8 cellular contexts compared by ENCODE assay signal in genomic region chr10:14878266-14879054, GRCh38.
DNase-seq lines count a peak whose midpoint lies in the region; ATAC-seq lines count a peak whose summit lies in the region.

Gene SUV39H2, plus strand, starts transcription at chr10:14878866. Its CDS starts 23 bp downstream, at chr10:14878889.

- peaks cover 43% of the 10 kb centered on the region for H3K4me1 ChIP-seq in BLaER1

- ATAC-seq in GM19328 (IDR thresholded peaks at IDR 0.05; ENCODE audit: unreplicated experiment) (peak; percentile 91), HG03469 (IDR thresholded peaks at IDR 0.05; ENCODE audit: unreplicated experiment) (peak; percentile 78)

- peak within 1 kb of the TSS; percentile 89 for H3K9ac ChIP-seq in BLaER1

- H4K20me1 ChIP-seq in BLaER1 = peaks cover 18% of the 10 kb centered on the region

- H3K27ac ChIP-seq in BLaER1 = peak within 1 kb of the TSS; percentile 86
- peak within 1 kb of the TSS; percentile 88 for H3K27ac ChIP-seq in cingulate gyrus (ENCODE audit: low read depth, low read length)
- H3K27ac ChIP-seq in layer of hippocampus (ENCODE audit: low read depth, low read length) = peak within 1 kb of the TSS; percentile 92

- H3K4me3 ChIP-seq in BLaER1 = peak within 1 kb of the TSS; percentile 86

- no peaks in the 10 kb centered on the region for H3K27me3 ChIP-seq in BLaER1
- no peaks in the 10 kb centered on the region for H3K27me3 ChIP-seq in layer of hippocampus (ENCODE audit: control insufficient read depth, insufficient read depth, low read length)

- H3K36me3 ChIP-seq in BLaER1 = peaks cover 18% of the 10 kb centered on the region

- H3K4me2 ChIP-seq in BLaER1 = peak within 1 kb of the TSS; percentile 88

- DNase-seq in NCI-H526 (lab: John Stamatoyannopoulos, UW) = peak; percentile 79 to 93
- DNase-seq in activated CD4-positive, alpha-beta T cell treated with anti-CD3 and anti-CD28 coated beads for 48 hours = peak; percentile 96
- DNase-seq in stimulated activated CD4-positive, alpha-beta T cell treated with anti-CD3 and anti-CD28 coated beads, Interleukin-1b, Interleukin-23, amount 100 ng/mL, for 24 hours (ENCODE audit: low read depth in 4 of 4, low spot score in 1 of 4) = peak; percentile 74 to 91 (median 87)

- no peaks in the 10 kb centered on the region for H3K9me3 ChIP-seq in BLaER1

Comparison
In these comparisons a context has a peak if more than half of its experiments do, and no peak if none do; other contexts are left out.
1. Peak in every context shown above with its lines: DNase-seq, ATAC-seq, H3K4me3 ChIP-seq and H3K27ac ChIP-seq.